1 cellular context compared by ENCODE assay signal in the genomic region with DNA sequence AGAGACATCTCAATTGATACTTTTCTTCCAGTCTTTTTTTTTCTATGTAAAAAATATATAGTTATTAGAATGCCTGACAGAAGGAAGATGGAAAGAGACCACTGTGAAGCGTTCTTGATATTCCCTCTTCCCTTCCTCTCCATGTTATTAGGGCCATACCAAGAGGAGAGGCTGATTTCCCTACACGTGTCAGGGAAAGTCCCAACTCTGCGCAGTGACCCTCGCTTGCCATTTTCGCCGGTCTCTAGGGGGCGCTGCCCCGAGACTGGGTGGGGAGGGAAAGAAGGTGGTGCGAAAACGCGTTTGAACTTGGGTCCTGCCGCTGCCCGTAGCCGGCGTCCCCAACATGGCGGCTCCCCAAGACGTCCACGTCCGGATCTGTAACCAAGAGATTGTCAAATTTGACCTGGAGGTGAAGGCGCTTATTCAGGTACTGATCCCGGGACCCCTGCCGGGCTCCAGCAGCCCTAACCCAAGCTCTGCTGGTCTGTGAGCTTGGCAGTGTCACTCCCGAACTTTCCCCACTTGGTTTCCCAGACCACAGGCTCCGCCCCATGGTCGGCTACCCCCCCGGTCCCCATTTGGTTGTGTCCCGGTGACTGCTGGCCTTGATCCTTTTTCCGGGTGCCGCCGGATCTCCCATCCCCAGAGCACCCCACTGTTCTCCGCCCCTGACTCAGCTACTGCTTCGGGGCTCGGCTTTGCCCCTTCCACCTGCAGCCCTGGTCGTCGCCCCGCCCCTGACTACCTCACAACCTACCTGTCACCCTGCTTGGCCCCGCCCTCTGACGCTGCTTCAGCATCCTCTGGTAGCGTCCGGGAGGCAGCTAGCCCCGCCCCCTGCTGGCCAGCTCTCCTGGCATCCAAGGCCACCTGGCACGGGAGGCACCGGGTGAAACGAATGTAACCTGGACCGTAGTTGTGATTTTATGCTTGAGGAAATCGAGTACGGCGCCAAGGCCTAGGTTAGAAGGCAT.
A peak's percentile ranks its signal among the peaks of the same experiment; 100 is the strongest.
TF ChIP-seq lines count a peak whose summit lies in the region.

A gene with protein sequence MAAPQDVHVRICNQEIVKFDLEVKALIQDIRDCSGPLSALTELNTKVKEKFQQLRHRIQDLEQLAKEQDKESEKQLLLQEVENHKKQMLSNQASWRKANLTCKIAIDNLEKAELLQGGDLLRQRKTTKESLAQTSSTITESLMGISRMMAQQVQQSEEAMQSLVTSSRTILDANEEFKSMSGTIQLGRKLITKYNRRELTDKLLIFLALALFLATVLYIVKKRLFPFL (plus strand): TSS at position 332 of the 977 bp plus-strand sequence. CDS start 15 bp downstream, at position 347.

TF ChIP-seq in GM12878, 131 proteins besides CTCF, POLR2A, EP300 and RAD21 (continued from another document and continues in another):
- peak; percentile 81 for TF ChIP-seq CREB1 (IDR thresholded peaks at IDR 0.05; ENCODE audit: low read depth)
- TF ChIP-seq SREBF1 (IDR thresholded peaks at IDR 0.05; ENCODE audit: low read length): no peak
- peak; percentile 80; the same call in 1 of the 2 replicates for TF ChIP-seq SIN3A (IDR thresholded peaks at IDR 0.05; ENCODE audit: low read depth, low read length)
- peak; percentile 85; the same call in 1 of the 2 replicates for TF ChIP-seq RB1 (IDR thresholded peaks at IDR 0.05; ENCODE audit: borderline replicate concordance)
- peak; percentile 61; the same call in 1 of the 2 replicates for TF ChIP-seq TCF12 (IDR thresholded peaks at IDR 0.05; ENCODE audit: low read depth, low read length)
- no peak for TF ChIP-seq ZZZ3 (IDR thresholded peaks at IDR 0.05; ENCODE audit: control insufficient read depth, insufficient read length, low read depth)
- TF ChIP-seq KAT2A (conservative IDR thresholded peaks at IDR 0.05; ENCODE audit: control insufficient read depth, low read depth, low read length): no peak
- TF ChIP-seq CBFB (IDR thresholded peaks at IDR 0.05; ENCODE audit: low read depth): peak; percentile 93
- peak; percentile 56; the same call in 1 of the 2 replicates for TF ChIP-seq SMAD5 (IDR thresholded peaks at IDR 0.05; ENCODE audit: low read depth)
- TF ChIP-seq TAF1 (IDR thresholded peaks at IDR 0.05; ENCODE audit: borderline replicate concordance, low read depth, low read length): peak; percentile 92
- TF ChIP-seq RBBP5 (conservative IDR thresholded peaks at IDR 0.05): no peak; the same call in 1 of the 2 replicates
- TF ChIP-seq ATF7 (IDR thresholded peaks at IDR 0.05; ENCODE audit: low read depth): peak; percentile 69; the same call in 1 of the 2 replicates
- peak; percentile 100 for TF ChIP-seq YY1 (IDR thresholded peaks at IDR 0.05; ENCODE audit: low read depth, low read length)
- TF ChIP-seq BHLHE40 (IDR thresholded peaks at IDR 0.05; ENCODE audit: borderline replicate concordance in 1 of 2, low read depth in 2 of 2, low read length in 1 of 2): peak; percentile 96 to 99
- TF ChIP-seq ELK1 (IDR thresholded peaks at IDR 0.05; ENCODE audit: low read depth, low read length): no peak
- TF ChIP-seq FOS (IDR thresholded peaks at IDR 0.05; ENCODE audit: borderline replicate concordance, extremely low read depth, insufficient read length): no peak
- 0 out of 2 replicates have a peak, but pooled peaks have one; percentile 39 for TF ChIP-seq TBL1XR1 (IDR thresholded peaks at IDR 0.05; ENCODE audit: low read depth, low read length)
- TF ChIP-seq, protein P1, sequence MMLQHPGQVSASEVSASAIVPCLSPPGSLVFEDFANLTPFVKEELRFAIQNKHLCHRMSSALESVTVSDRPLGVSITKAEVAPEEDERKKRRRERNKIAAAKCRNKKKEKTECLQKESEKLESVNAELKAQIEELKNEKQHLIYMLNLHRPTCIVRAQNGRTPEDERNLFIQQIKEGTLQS (IDR thresholded peaks at IDR 0.05; ENCODE audit: borderline replicate concordance, extremely low read depth, low read depth, low read length): peak; percentile 62; the same call in 1 of the 2 replicates
- peak; percentile 98 for TF ChIP-seq STAT1 (conservative IDR thresholded peaks at IDR 0.05)
- peak; percentile 73 for TF ChIP-seq ZNF687 (IDR thresholded peaks at IDR 0.05)
- TF ChIP-seq MEF2A (IDR thresholded peaks at IDR 0.05; ENCODE audit: insufficient read depth, low read depth, low read length): peak; percentile 65; the same call in 1 of the 2 replicates
- TF ChIP-seq SUPT20H (IDR thresholded peaks at IDR 0.05; ENCODE audit: borderline replicate concordance, control insufficient read depth, low read depth, low read length): no peak
- no peak for TF ChIP-seq NFXL1 (IDR thresholded peaks at IDR 0.05; ENCODE audit: borderline replicate concordance)
- peak; percentile 68; the same call in 1 of the 2 replicates for TF ChIP-seq MTA2 (IDR thresholded peaks at IDR 0.05; ENCODE audit: low read depth)
- peak; percentile 75 for TF ChIP-seq NR2F1 (conservative IDR thresholded peaks at IDR 0.05)
- TF ChIP-seq HDAC6 (IDR thresholded peaks at IDR 0.05; ENCODE audit: unreplicated experiment): no peak
- TF ChIP-seq ZNF384 (IDR thresholded peaks at IDR 0.05; ENCODE audit: borderline replicate concordance, low read depth, low read length): peak; percentile 19; the same call in 1 of the 2 replicates
- TF ChIP-seq NR2C1 (IDR thresholded peaks at IDR 0.05): peak; percentile 61; the same call in 1 of the 2 replicates
- no peak for TF ChIP-seq BRCA1 (IDR thresholded peaks at IDR 0.05; ENCODE audit: low read depth, low read length)
- TF ChIP-seq, protein P2, sequence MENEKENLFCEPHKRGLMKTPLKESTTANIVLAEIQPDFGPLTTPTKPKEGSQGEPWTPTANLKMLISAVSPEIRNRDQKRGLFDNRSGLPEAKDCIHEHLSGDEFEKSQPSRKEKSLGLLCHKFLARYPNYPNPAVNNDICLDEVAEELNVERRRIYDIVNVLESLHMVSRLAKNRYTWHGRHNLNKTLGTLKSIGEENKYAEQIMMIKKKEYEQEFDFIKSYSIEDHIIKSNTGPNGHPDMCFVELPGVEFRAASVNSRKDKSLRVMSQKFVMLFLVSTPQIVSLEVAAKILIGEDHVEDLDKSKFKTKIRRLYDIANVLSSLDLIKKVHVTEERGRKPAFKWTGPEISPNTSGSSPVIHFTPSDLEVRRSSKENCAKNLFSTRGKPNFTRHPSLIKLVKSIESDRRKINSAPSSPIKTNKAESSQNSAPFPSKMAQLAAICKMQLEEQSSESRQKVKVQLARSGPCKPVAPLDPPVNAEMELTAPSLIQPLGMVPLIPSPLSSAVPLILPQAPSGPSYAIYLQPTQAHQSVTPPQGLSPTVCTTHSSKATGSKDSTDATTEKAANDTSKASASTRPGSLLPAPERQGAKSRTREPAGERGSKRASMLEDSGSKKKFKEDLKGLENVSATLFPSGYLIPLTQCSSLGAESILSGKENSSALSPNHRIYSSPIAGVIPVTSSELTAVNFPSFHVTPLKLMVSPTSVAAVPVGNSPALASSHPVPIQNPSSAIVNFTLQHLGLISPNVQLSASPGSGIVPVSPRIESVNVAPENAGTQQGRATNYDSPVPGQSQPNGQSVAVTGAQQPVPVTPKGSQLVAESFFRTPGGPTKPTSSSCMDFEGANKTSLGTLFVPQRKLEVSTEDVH (IDR thresholded peaks at IDR 0.05; ENCODE audit: low read depth, partially characterized antibody): peak; percentile 63
- TF ChIP-seq HCFC1 (IDR thresholded peaks at IDR 0.05; ENCODE audit: low read length): peak; percentile 78
- TF ChIP-seq ZNF24 (IDR thresholded peaks at IDR 0.05): peak; percentile 83
- 0 out of 2 replicates have a peak, but pooled peaks have one; percentile 35 for TF ChIP-seq TCF7 (IDR thresholded peaks at IDR 0.05; ENCODE audit: borderline replicate concordance)
- TF ChIP-seq E2F4 (IDR thresholded peaks at IDR 0.05; ENCODE audit: low read depth, low read length): no peak
- no peak for TF ChIP-seq GABPA (IDR thresholded peaks at IDR 0.05; ENCODE audit: low read depth)
- peak; percentile 75 for TF ChIP-seq RAD51 (IDR thresholded peaks at IDR 0.05)
- TF ChIP-seq RELA (IDR thresholded peaks at IDR 0.05; ENCODE audit: borderline replicate concordance, partially characterized antibody): peak; percentile 94
- TF ChIP-seq BCL11A (IDR thresholded peaks at IDR 0.05; ENCODE audit: low read depth, low read length): no peak
- no peak for TF ChIP-seq EGR1 (IDR thresholded peaks at IDR 0.05; ENCODE audit: borderline replicate concordance in 1 of 2, low read depth in 2 of 2, low read length in 2 of 2)
- no peak for TF ChIP-seq CHD1 (IDR thresholded peaks at IDR 0.05; ENCODE audit: low read depth, low read length)
- no peak for TF ChIP-seq POLR2AphosphoS2 (IDR thresholded peaks at IDR 0.05; ENCODE audit: low read depth, low read length)
- TF ChIP-seq, protein P3, sequence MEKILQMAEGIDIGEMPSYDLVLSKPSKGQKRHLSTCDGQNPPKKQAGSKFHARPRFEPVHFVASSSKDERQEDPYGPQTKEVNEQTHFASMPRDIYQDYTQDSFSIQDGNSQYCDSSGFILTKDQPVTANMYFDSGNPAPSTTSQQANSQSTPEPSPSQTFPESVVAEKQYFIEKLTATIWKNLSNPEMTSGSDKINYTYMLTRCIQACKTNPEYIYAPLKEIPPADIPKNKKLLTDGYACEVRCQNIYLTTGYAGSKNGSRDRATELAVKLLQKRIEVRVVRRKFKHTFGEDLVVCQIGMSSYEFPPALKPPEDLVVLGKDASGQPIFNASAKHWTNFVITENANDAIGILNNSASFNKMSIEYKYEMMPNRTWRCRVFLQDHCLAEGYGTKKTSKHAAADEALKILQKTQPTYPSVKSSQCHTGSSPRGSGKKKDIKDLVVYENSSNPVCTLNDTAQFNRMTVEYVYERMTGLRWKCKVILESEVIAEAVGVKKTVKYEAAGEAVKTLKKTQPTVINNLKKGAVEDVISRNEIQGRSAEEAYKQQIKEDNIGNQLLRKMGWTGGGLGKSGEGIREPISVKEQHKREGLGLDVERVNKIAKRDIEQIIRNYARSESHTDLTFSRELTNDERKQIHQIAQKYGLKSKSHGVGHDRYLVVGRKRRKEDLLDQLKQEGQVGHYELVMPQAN (conservative IDR thresholded peaks at IDR 0.05): peak; percentile 92
- TF ChIP-seq RCOR1 (conservative IDR thresholded peaks at IDR 0.05; ENCODE audit: low read depth, low read length): 0 out of 2 replicates have a peak, but pooled peaks have one; percentile 61
- no peak for TF ChIP-seq ESRRA (IDR thresholded peaks at IDR 0.05; ENCODE audit: low read length)
- 0 out of 2 replicates have a peak, but pooled peaks have one; percentile 41 for TF ChIP-seq IRF3 (IDR thresholded peaks at IDR 0.05)
- TF ChIP-seq, protein P4, sequence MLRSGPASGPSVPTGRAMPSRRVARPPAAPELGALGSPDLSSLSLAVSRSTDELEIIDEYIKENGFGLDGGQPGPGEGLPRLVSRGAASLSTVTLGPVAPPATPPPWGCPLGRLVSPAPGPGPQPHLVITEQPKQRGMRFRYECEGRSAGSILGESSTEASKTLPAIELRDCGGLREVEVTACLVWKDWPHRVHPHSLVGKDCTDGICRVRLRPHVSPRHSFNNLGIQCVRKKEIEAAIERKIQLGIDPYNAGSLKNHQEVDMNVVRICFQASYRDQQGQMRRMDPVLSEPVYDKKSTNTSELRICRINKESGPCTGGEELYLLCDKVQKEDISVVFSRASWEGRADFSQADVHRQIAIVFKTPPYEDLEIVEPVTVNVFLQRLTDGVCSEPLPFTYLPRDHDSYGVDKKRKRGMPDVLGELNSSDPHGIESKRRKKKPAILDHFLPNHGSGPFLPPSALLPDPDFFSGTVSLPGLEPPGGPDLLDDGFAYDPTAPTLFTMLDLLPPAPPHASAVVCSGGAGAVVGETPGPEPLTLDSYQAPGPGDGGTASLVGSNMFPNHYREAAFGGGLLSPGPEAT (IDR thresholded peaks at IDR 0.05; ENCODE audit: low read depth): peak; percentile 94
